7 cellular contexts compared by ENCODE assay signal in genomic region chr6:139903411-139904157, GRCh38.
DNase-seq lines count a peak whose midpoint lies in the region; ATAC-seq and TF ChIP-seq lines count a peak whose summit lies in the region.

No MANE protein-coding gene starts in this region.

- TF ChIP-seq CTCF in progenitor cell of endocrine pancreas (IDR thresholded peaks at IDR 0.05; ENCODE audit: unreplicated experiment) (no peak), endothelial cell (IDR thresholded peaks at IDR 0.05; ENCODE audit: unreplicated experiment) (no peak)

- DNase-seq in GM19240 (ENCODE audit: insufficient read length, low spot score) (peak; percentile 28), NOMO-1 (lab: John Stamatoyannopoulos, UW; ENCODE audit: unreplicated experiment in 2 of 2) (peak; percentile 89 to 94), progenitor cell of endocrine pancreas (ENCODE audit: low spot score, unreplicated experiment) (no peak), NCI-H1436 (lab: John Stamatoyannopoulos, UW) (no peak), endothelial cell (ENCODE audit: low spot score) (no peak)
- no peak for DNase-seq in activated naive CD4-positive, alpha-beta T cell treated with anti-CD3 and anti-CD28 coated beads, Interleukin-2, amount 50 U/mL, for 72 hours (ENCODE audit: low spot score in 2 of 2)

- H3K36me3 Mint-ChIP-seq in progenitor cell of endocrine pancreas (ENCODE audit: insufficient read depth) (no peaks in the 10 kb centered on the region), endothelial cell (ENCODE audit: low read depth, unreplicated experiment) (no peaks in the 10 kb centered on the region)
- no peaks in the 10 kb centered on the region for H3K36me3 Mint-ChIP-seq in activated naive CD4-positive, alpha-beta T cell treated with anti-CD3 and anti-CD28 coated beads, Interleukin-2, amount 50 U/mL, for 72 hours

- no peaks in the 10 kb centered on the region for H3K27me3 Mint-ChIP-seq in progenitor cell of endocrine pancreas
- H3K27me3 Mint-ChIP-seq in endothelial cell (ENCODE audit: unreplicated experiment): peaks cover 2% of the 10 kb centered on the region

- H3K27ac Mint-ChIP-seq in progenitor cell of endocrine pancreas (peak overlapping the region; percentile 24), endothelial cell (ENCODE audit: unreplicated experiment) (no peak overlapping the region)
- no peak overlapping the region for H3K27ac Mint-ChIP-seq in activated naive CD4-positive, alpha-beta T cell treated with anti-CD3 and anti-CD28 coated beads, Interleukin-2, amount 50 U/mL, for 72 hours

- ATAC-seq in HG02884 (IDR thresholded peaks at IDR 0.05; ENCODE audit: unreplicated experiment): peak; percentile 98
- no peak for ATAC-seq in activated naive CD4-positive, alpha-beta T cell treated with anti-CD3 and anti-CD28 coated beads, Interleukin-2, amount 50 U/mL, for 72 hours

- peaks cover 5% of the 10 kb centered on the region for H3K4me1 Mint-ChIP-seq in progenitor cell of endocrine pancreas (ENCODE audit: low read depth)
- H3K4me1 Mint-ChIP-seq in endothelial cell (ENCODE audit: unreplicated experiment): peaks cover 4% of the 10 kb centered on the region

- peaks cover 8% of the 10 kb centered on the region for H3K9me3 Mint-ChIP-seq in progenitor cell of endocrine pancreas (ENCODE audit: low read depth)
- H3K9me3 Mint-ChIP-seq in endothelial cell (ENCODE audit: unreplicated experiment): no peaks in the 10 kb centered on the region
- H3K9me3 Mint-ChIP-seq in activated naive CD4-positive, alpha-beta T cell treated with anti-CD3 and anti-CD28 coated beads, Interleukin-2, amount 50 U/mL, for 72 hours: no peaks in the 10 kb centered on the region

- H3K4me3 Mint-ChIP-seq in progenitor cell of endocrine pancreas (ENCODE audit: low read depth) (no peak overlapping the region), endothelial cell (ENCODE audit: unreplicated experiment) (no peak overlapping the region)

Comparison
In these comparisons a context has a peak if more than half of its experiments do, and no peak if none do; other contexts are left out.
1. DNase-seq: peak in GM19240 (single experiment) and NOMO-1 (2 of 2); none in progenitor cell of endocrine pancreas (single experiment), NCI-H1436 (single experiment), endothelial cell (single experiment) and activated naive CD4-positive, alpha-beta T cell treated with anti-CD3 and anti-CD28 coated beads, Interleukin-2, amount 50 U/mL, for 72 hours (0 of 2).